8 cellular contexts compared by ENCODE assay signal in genomic region chrX:109732319-109732779, GRCh38. TPM values are rescaled to one million over a fixed set of nuclear protein-coding genes. Genes with fewer than 3 reads are reported as not detected.
DNase-seq lines count a peak whose midpoint lies in the region; ATAC-seq and TF ChIP-seq lines count a peak whose summit lies in the region.

No MANE protein-coding gene starts in this region.

- H3K27ac Mint-ChIP-seq in activated naive CD4-positive, alpha-beta T cell treated with anti-CD3 and anti-CD28 coated beads for 36 hours = peak overlapping the region; percentile 96

- peak overlapping the region; percentile 93 for H3K4me3 Mint-ChIP-seq in activated naive CD4-positive, alpha-beta T cell treated with anti-CD3 and anti-CD28 coated beads for 36 hours

- CTCF ChIA-PET in activated naive CD4-positive, alpha-beta T cell treated with anti-CD3 and anti-CD28 coated beads for 36 hours (lab: Charles Lee) = interaction anchor here (0.5 to 1.0 kb wide), 5 partner anchors 12 to 681 kb away, joined by 3 to 5 read pairs (median 4); no protein-coding TSS in a partner anchor

- H3K4me1 ChIP-seq in cardiac muscle cell (ENCODE audit: low read depth) = no peaks in the 10 kb centered on the region

- no peaks in the 10 kb centered on the region for H3K9me3 Mint-ChIP-seq in activated naive CD4-positive, alpha-beta T cell treated with anti-CD3 and anti-CD28 coated beads for 36 hours

- H3K27me3 ChIP-seq in cardiac muscle cell = no peaks in the 10 kb centered on the region

- TF ChIP-seq CTCF in cardiac muscle cell (IDR thresholded peaks at IDR 0.05; ENCODE audit: low read depth, low read length) = no peak

- H3K27me3 Mint-ChIP-seq in activated naive CD4-positive, alpha-beta T cell treated with anti-CD3 and anti-CD28 coated beads for 36 hours (ENCODE audit: low read depth) = no peaks in the 10 kb centered on the region

- intact Hi-C loops in activated naive CD4-positive, alpha-beta T cell treated with anti-CD3 and anti-CD28 coated beads for 36 hours (cut with micrococcal nuclease) = loop anchor here (1.0 to 5.0 kb wide), 9 partner anchors 19 to 1640 kb away; partner anchors contain the start of genes ATG4A, PSMD10 and TMEM164

- H3K36me3 ChIP-seq in cardiac muscle cell = no peaks in the 10 kb centered on the region

- peak overlapping the region; percentile 60 for H3K4me3 ChIP-seq in cardiac muscle cell

- ATAC-seq in HG02642 (IDR thresholded peaks at IDR 0.05; ENCODE audit: poor library complexity, unreplicated experiment) = peak; percentile 22

- H3K36me3 Mint-ChIP-seq in activated naive CD4-positive, alpha-beta T cell treated with anti-CD3 and anti-CD28 coated beads for 36 hours (ENCODE audit: low read depth) = peaks cover 11% of the 10 kb centered on the region

- DNase-seq in NCI-H2107 treated with DMSO at 0.1 percent for 48 hours (lab: John Stamatoyannopoulos, UW; ENCODE audit: unreplicated experiment) (peak; percentile 35), NCI-H2107 (lab: John Stamatoyannopoulos, UW) (no peak), NCI-H460 (ENCODE audit: extremely low read depth, low read depth) (peak; percentile 2), cardiac muscle cell (ENCODE audit: low read depth in 1 of 2, low spot score in 1 of 2) (peak; percentile 15 to 53), pulmonary artery endothelial cell (ENCODE audit: low read depth, low spot score) (peak; percentile 19), GM19238 (ENCODE audit: insufficient read length, low spot score) (no peak)
- peak; percentile 31 for DNase-seq in activated naive CD4-positive, alpha-beta T cell treated with anti-CD3 and anti-CD28 coated beads for 36 hours

- no peaks in the 10 kb centered on the region for H3K9me3 ChIP-seq in cardiac muscle cell (ENCODE audit: low read depth)

- H3K27ac ChIP-seq in cardiac muscle cell = peak overlapping the region; percentile 12

- peaks cover 33% of the 10 kb centered on the region for H3K4me1 Mint-ChIP-seq in activated naive CD4-positive, alpha-beta T cell treated with anti-CD3 and anti-CD28 coated beads for 36 hours (ENCODE audit: low read depth)

RNA-seq across cellular contexts. Expression of gene ACSL4, which starts 0.7 kb away (rescaled TPM):
- total RNA-seq in NCI-H460 (2014; rRNA removed; shearing (Covaris generic)) = 58.4 and 64.4 TPM in 2 replicates
- polyA plus RNA-seq in NCI-H460 (2014; cell fraction: nucleus; rRNA removed) = 38.4 and 57.9 TPM in 2 replicates
- 10 to 100 TPM; 58.5 to 58.8 TPM for total RNA-seq in activated naive CD4-positive, alpha-beta T cell treated with anti-CD3 and anti-CD28 coated beads for 36 hours
- total RNA-seq in cardiac muscle cell (32.7 and 53.4 TPM in 2 replicates), pulmonary artery endothelial cell (146 and 148 TPM in 2 replicates)
- 25.5 TPM in 2 replicates for polyA plus RNA-seq in cardiac muscle cell

Comparison
In these comparisons a context has a peak if more than half of its experiments do, and no peak if none do; other contexts are left out.
1. DNase-seq: peak in NCI-H2107 treated with DMSO at 0.1 percent for 48 hours (single experiment), NCI-H460 (single experiment), activated naive CD4-positive, alpha-beta T cell treated with anti-CD3 and anti-CD28 coated beads for 36 hours (single experiment), cardiac muscle cell (2 of 2) and pulmonary artery endothelial cell (single experiment); none in NCI-H2107 (single experiment) and GM19238 (single experiment).